10 cellular contexts compared by ENCODE assay signal in genomic region chr20:10412591-10413408, GRCh38. TPM values are rescaled to one million over a fixed set of nuclear protein-coding genes. Genes with fewer than 3 reads are reported as not detected.
DNase-seq lines count a peak whose midpoint lies in the region; ATAC-seq and TF ChIP-seq lines count a peak whose summit lies in the region.
"Had no signal": no experiment of that assay in that cellular context is flagged by ENCODE, and none has a peak within 500 bp of the region (broad histone marks: within the 10 kb centered on the region; RNA-seq: fewer than 3 reads in every experiment).

No MANE protein-coding gene starts in this region.

- H3K27ac ChIP-seq in MM.1S (ENCODE audit: low read length) (no peak overlapping the region), esophagus squamous epithelium (no peak overlapping the region), upper lobe of left lung (no peak overlapping the region)

- no peak for TF ChIP-seq CTCF in MM.1S (IDR thresholded peaks at IDR 0.05; ENCODE audit: low read length)
- TF ChIP-seq CTCF in esophagus squamous epithelium (IDR thresholded peaks at IDR 0.05): no peak
- TF ChIP-seq CTCF in upper lobe of left lung (IDR thresholded peaks at IDR 0.05): no peak

- H4K20me1 ChIP-seq in MM.1S (ENCODE audit: insufficient read depth, low read length): no peaks in the 10 kb centered on the region

- no peaks in the 10 kb centered on the region; the same call in 1 of the 2 replicates for H3F3A ChIP-seq in MM.1S (ENCODE audit: insufficient read depth, low read length)

- ATAC-seq in HG02938 (IDR thresholded peaks at IDR 0.05; ENCODE audit: unreplicated experiment): peak; percentile 53
- no peak for ATAC-seq in upper lobe of left lung (ENCODE audit: low FRiP score in 2 of 2)
- ATAC-seq: activated T-cell treated with anti-CD3 and anti-CD28 coated beads, Interleukin-2, amount 50 U/mL, for 4 hours had no signal

- no peak overlapping the region for H3K4me3 ChIP-seq in MM.1S (ENCODE audit: low read length)
- H3K4me3 ChIP-seq in esophagus squamous epithelium: no peak overlapping the region
- H3K4me3 ChIP-seq in upper lobe of left lung: no peak overlapping the region

- TF ChIP-seq EP300 in upper lobe of left lung (IDR thresholded peaks at IDR 0.05): no peak

- peaks cover 15% of the 10 kb centered on the region; the same call in 1 of the 2 replicates for H3K79me2 ChIP-seq in MM.1S (ENCODE audit: low read length)

- no peak overlapping the region for H2AFZ ChIP-seq in MM.1S (ENCODE audit: low read length)

- H3K9me2 ChIP-seq in MM.1S (replicated peaks; ENCODE audit: insufficient read depth, low read length): no peaks in the 10 kb centered on the region

- H3K4me1 ChIP-seq in MM.1S (ENCODE audit: low read length): peaks cover 9% of the 10 kb centered on the region
- H3K4me1 ChIP-seq in esophagus squamous epithelium: peaks cover 0 to 12% (median 0%) of the 10 kb centered on the region in 3 donors
- H3K4me1 ChIP-seq in upper lobe of left lung: peaks cover 0 to 9% (median under 1%) of the 10 kb centered on the region in 4 donors

- intact Hi-C loops in esophagus squamous epithelium (cut with DNase I): no loop called here

- in situ Hi-C loops in SK-MEL-5 (cut with HindIII; ENCODE audit: low pct_unique_long_range_greater_than_20kb, low sequenced_read_pairs): no loop called here

- H3K9me3 ChIP-seq in MM.1S (replicated peaks; ENCODE audit: insufficient read depth, low read length) (no peaks in the 10 kb centered on the region), esophagus squamous epithelium (no peaks in the 10 kb centered on the region), upper lobe of left lung (no peaks in the 10 kb centered on the region)

- no peaks in the 10 kb centered on the region for H3K36me3 ChIP-seq in MM.1S (replicated peaks; ENCODE audit: insufficient read depth, low read length)
- H3K36me3 ChIP-seq in esophagus squamous epithelium: peaks cover 0 to 68% (median 0%) of the 10 kb centered on the region in 3 donors
- H3K36me3 ChIP-seq in upper lobe of left lung: peaks cover 0 to 25% (median 3%) of the 10 kb centered on the region in 4 donors

- 70 to 76% methylated on average over 5 of the region's 5 CpGs for WGBS in esophagus squamous epithelium, 2 donors
- 82 to 85% methylated on average over 5 of the region's 5 CpGs for WGBS in upper lobe of left lung, 2 donors

- H3K9ac ChIP-seq in MM.1S (ENCODE audit: low read length): no peak overlapping the region

- no peak overlapping the region for H3K4me2 ChIP-seq in MM.1S (ENCODE audit: low read depth, low read length)

- no peaks in the 10 kb centered on the region for H3K27me3 ChIP-seq in MM.1S (replicated peaks; ENCODE audit: insufficient read depth, low read length)
- no peaks in the 10 kb centered on the region for H3K27me3 ChIP-seq in esophagus squamous epithelium
- H3K27me3 ChIP-seq in upper lobe of left lung: no peaks in the 10 kb centered on the region

- DNase-seq in ELR (ENCODE audit: low read depth): peak; percentile 17
- peak; percentile 26 for DNase-seq in SK-MEL-5 (ENCODE audit: low read depth, low spot score)
- peak; percentile 14 for DNase-seq in kidney tubule cell (ENCODE audit: low spot score)
- no peak for DNase-seq in MM.1S
- DNase-seq in esophagus squamous epithelium (lab: John Stamatoyannopoulos, UW): no peak
- DNase-seq in upper lobe of left lung: no peak
- DNase-seq in effector CD8-positive, alpha-beta T cell (lab: John Stamatoyannopoulos, UW): no peak
- DNase-seq: activated T-cell treated with anti-CD3 and anti-CD28 coated beads, Interleukin-2, amount 50 U/mL, for 4 hours; retina had no signal

- no peak for TF ChIP-seq POLR2A in esophagus squamous epithelium (IDR thresholded peaks at IDR 0.05)
- no peak for TF ChIP-seq POLR2A in upper lobe of left lung (IDR thresholded peaks at IDR 0.05)

RNA-seq across cellular contexts. Expression of gene MKKS, which starts 21.2 kb away (rescaled TPM):
- 19.7 and 21.1 TPM in 2 replicates for total RNA-seq in SK-MEL-5 (2014; rRNA removed; shearing (Covaris generic))
- polyA plus RNA-seq in SK-MEL-5 (2015; cell fraction: cytosol; rRNA removed): 20.1 and 20.6 TPM in 2 replicates
- 15.9 and 16.3 TPM in 2 replicates for polyA plus RNA-seq in SK-MEL-5 (2015; cell fraction: nucleus; rRNA removed)
- total RNA-seq in esophagus squamous epithelium: 10 to 100 TPM in 3 of 4 donors, 1 to 10 TPM in 1; 4.7 to 15.4 (median 12.9) TPM
- total RNA-seq in upper lobe of left lung: 10 to 100 TPM in 4 of 6 donors, 1 to 10 TPM in 2; 3.1 to 19.3 (median 11.8) TPM

RNA-seq across cellular contexts. Expression of gene SLX4IP, which starts 22.3 kb away (rescaled TPM):
- total RNA-seq in SK-MEL-5 (2014; rRNA removed; shearing (Covaris generic)): 6.4 and 7.3 TPM in 2 replicates
- polyA plus RNA-seq in SK-MEL-5 (2015; cell fraction: cytosol; rRNA removed): 2.6 and 4.3 TPM in 2 replicates
- 11.1 and 11.4 TPM in 2 replicates for polyA plus RNA-seq in SK-MEL-5 (2015; cell fraction: nucleus; rRNA removed)
- total RNA-seq in esophagus squamous epithelium (1 to 10 TPM; 3.4 to 6.3 (median 3.9) TPM), upper lobe of left lung (1 to 10 TPM; 3.2 to 6.0 (median 4.5) TPM)

Comparison
In these comparisons a context has a peak if more than half of its experiments do, and no peak if none do; other contexts are left out.
1. DNase-seq: peak in ELR (single experiment), SK-MEL-5 (single experiment) and kidney tubule cell (single experiment); none in MM.1S (single experiment), esophagus squamous epithelium (single experiment), upper lobe of left lung (0 of 2) and effector CD8-positive, alpha-beta T cell (single experiment).